Comparison of ENCODE assay signal across 23 cellular contexts in genomic region chr9:74800226-74800625, GRCh38.
"Had no signal": no experiment of that assay in that cellular context is flagged by ENCODE, and none has a peak within 500 bp of the region (broad histone marks: within the 10 kb centered on the region; RNA-seq: fewer than 3 reads in every experiment).

No MANE protein-coding gene starts in this region.

- H3K27ac ChIP-seq: epithelial cell of prostate, gastroesophageal sphincter, heart left ventricle, sigmoid colon, stomach, suprapubic skin, uterus had no signal

- H3K36me3 ChIP-seq: gastroesophageal sphincter, heart left ventricle, sigmoid colon, stomach, suprapubic skin, uterus had no signal

- H3K27me3 ChIP-seq: gastroesophageal sphincter, heart left ventricle, sigmoid colon, stomach, suprapubic skin, uterus had no signal

- H3K4me3 ChIP-seq: gastroesophageal sphincter, heart left ventricle, mucosa of descending colon, sigmoid colon, smooth muscle cell, stomach, suprapubic skin, uterus had no signal

- H3K4me1 ChIP-seq: gastroesophageal sphincter, heart left ventricle, sigmoid colon, suprapubic skin, uterus had no signal

- ATAC-seq: activated CD4-positive, alpha-beta T cell treated with anti-CD3 and anti-CD28 coated beads for 36 hours; activated naive CD4-positive, alpha-beta T cell treated with anti-CD3 and anti-CD28 coated beads, Interleukin-2, amount 50 U/mL, for 72 hours; activated T-helper 17 cell treated with anti-CD3 and anti-CD28 coated beads, Interleukin-2, amount 50 U/mL, for 72 hours; gastroesophageal sphincter; heart left ventricle; left cardiac atrium; mucosa of descending colon; stimulated activated memory B cell treated with anti-CD40 and anti-IgM and Interleukin-4, amounts not matched to agents 10 μg/mL and 1 μg/mL and 100 μg/mL, for 72 hours had no signal

- DNase-seq: activated B cell treated with CpG ODN at 0.5 μM for 24 hours; activated CD4-positive, alpha-beta T cell treated with anti-CD3 and anti-CD28 coated beads for 36 hours; activated CD4-positive, alpha-beta T cell treated with anti-CD3 and anti-CD28 coated beads, Interleukin-2, amount 50 U/mL, for 4 hours; activated CD8-positive, alpha-beta memory T cell treated with anti-CD3 and anti-CD28 coated beads for 24 hours; activated CD8-positive, alpha-beta memory T cell treated with anti-CD3 and anti-CD28 coated beads, Interleukin-2, amount 50 U/mL, for 4 hours; activated T-cell treated with anti-CD3 and anti-CD28 coated beads, Interleukin-2, amount 50 U/mL, for 24 hours; heart left ventricle; islet precursor cell; left cardiac atrium; mesenchymal stem cell; mucosa of descending colon; occipital lobe; sigmoid colon; stimulated activated CD4-positive, alpha-beta T cell treated with anti-CD3 and anti-CD28 coated beads, Interleukin-15, amount 100 ng/mL, for 24 hours; stomach; uterus had no signal

- H3K9me3 ChIP-seq: gastroesophageal sphincter, heart left ventricle, mucosa of descending colon, sigmoid colon, stomach, suprapubic skin, uterus had no signal
